ENCODE assay signal across 11 cellular contexts in genomic region chr2:31183973-31184372, GRCh38. TPM values are rescaled to one million over a fixed set of nuclear protein-coding genes. Genes with fewer than 3 reads are reported as not detected.
A peak's percentile ranks its signal among the peaks of the same experiment; 100 is the strongest.
DNase-seq lines count a peak whose midpoint lies in the region; TF ChIP-seq lines count a peak whose summit lies in the region.
"Not testable (repeated sequence)": the region's sequence is repeated elsewhere in the genome, so short reads cannot be mapped to it uniquely, and the experiment has no call there.
"Had no signal": no experiment of that assay in that cellular context is flagged by ENCODE, and none has a peak within 500 bp of the region (broad histone marks: within the 10 kb centered on the region; RNA-seq: fewer than 3 reads in every experiment).

No MANE protein-coding gene starts in this region.

- TF ChIP-seq CTCF in endodermal cell (conservative IDR thresholded peaks at IDR 0.05): not testable (repeated sequence)

- not testable (repeated sequence) for H3K4me3 ChIP-seq in endodermal cell (ENCODE audit: low read length)

- not testable (repeated sequence) for H3K9me3 Mint-ChIP-seq in endodermal cell

- not testable (repeated sequence) for H3K36me3 ChIP-seq in endodermal cell (ENCODE audit: control insufficient read depth, insufficient read depth, low read length)

- H3K27me3 ChIP-seq in endodermal cell (ENCODE audit: control insufficient read depth, insufficient read depth, low read length, poor library complexity, severe bottlenecking): peaks cover 28% of the 10 kb centered on the region

- not testable (repeated sequence) for H3K9me3 ChIP-seq in endodermal cell (ENCODE audit: control insufficient read depth, low read length)

- H3K27ac Mint-ChIP-seq in endodermal cell: not testable (repeated sequence)

- H3K27ac ChIP-seq in endodermal cell (ENCODE audit: low read depth, low read length): not testable (repeated sequence)

- H3K27me3 Mint-ChIP-seq in endodermal cell (ENCODE audit: insufficient read depth): peaks cover 49% of the 10 kb centered on the region

- DNase-seq in activated CD8-positive, alpha-beta memory T cell treated with anti-CD3 and anti-CD28 coated beads for 24 hours: peak; percentile 24
- DNase-seq in endodermal cell (peak; percentile 7), mesenteric fat pad (ENCODE audit: low spot score) (peak; percentile 8)

- H3K4me1 ChIP-seq in endodermal cell (ENCODE audit: control insufficient read depth, insufficient read depth, low read length): not testable (repeated sequence)

- WGBS in endodermal cell (ENCODE audit: insufficient coverage in 1 of 2, insufficient read length in 1 of 2), 2 experiments: 79 to 85% methylated on average over 7 of the region's 7 CpGs

- not testable (repeated sequence) for H3K4me3 Mint-ChIP-seq in endodermal cell

- not testable (repeated sequence) for H3K9ac ChIP-seq in endodermal cell (ENCODE audit: extremely low read depth, low read length, poor library complexity, severe bottlenecking)

- not testable (repeated sequence) for H3K4me1 Mint-ChIP-seq in endodermal cell

- not testable (repeated sequence) for H3K36me3 Mint-ChIP-seq in endodermal cell (ENCODE audit: low read depth)

RNA-seq across cellular contexts. Expression of gene CAPN14, which starts 33.3 kb away (rescaled TPM):
- total RNA-seq in endodermal cell: under 1 TPM; 0.31 to 0.40 TPM
- 0.28 TPM for polyA plus RNA-seq in endodermal cell (2013, experiment 1 of 2)
- 0.41 TPM for polyA plus RNA-seq in endodermal cell (2013, experiment 2 of 2)
- total RNA-seq in mesenteric fat pad: 0.10 TPM
- total RNA-seq: A172 had no signal
- polyA plus RNA-seq: CD14-positive monocyte had no signal

RNA-seq across cellular contexts. Expression of gene GALNT14, which starts 45.7 kb away (rescaled TPM):
- total RNA-seq in endodermal cell (1 to 10 TPM; 1.4 TPM), mesenteric fat pad (3.4 TPM)
- polyA plus RNA-seq in endodermal cell (2013, experiment 1 of 2): 3.1 TPM
- polyA plus RNA-seq in endodermal cell (2013, experiment 2 of 2): 2.3 TPM
- total RNA-seq: A172; Caco-2; CD4-positive, alpha-beta T cell; CD4-positive, CD25-positive, alpha-beta regulatory T cell; CD8-positive, alpha-beta T cell had no signal
- polyA plus RNA-seq: CD4-positive, alpha-beta memory T cell; CD4-positive, CD25-positive, alpha-beta regulatory T cell; CD8-positive, alpha-beta memory T cell had no signal

RNA-seq across cellular contexts. Expression of gene EHD3, which starts 50.0 kb away (rescaled TPM):
- 10 to 100 TPM; 10.7 to 15.5 TPM for total RNA-seq in endodermal cell
- polyA plus RNA-seq in endodermal cell (2013, experiment 1 of 2): 8.2 TPM
- 9.2 TPM for polyA plus RNA-seq in endodermal cell (2013, experiment 2 of 2)
- total RNA-seq in mesenteric fat pad: 2.4 TPM
- total RNA-seq: Caco-2 had no signal
